In genomic region chr22:18958738-18959137, GRCh38 we compare ENCODE assay signal across 11 cellular contexts. TPM values are rescaled to one million over a fixed set of nuclear protein-coding genes. Genes with fewer than 3 reads are reported as not detected.
DNase-seq lines count a peak whose midpoint lies in the region; ATAC-seq lines count a peak whose summit lies in the region.
"Not testable (repeated sequence)": the region's sequence is repeated elsewhere in the genome, so short reads cannot be mapped to it uniquely, and the experiment has no call there.
"Had no signal": no experiment of that assay in that cellular context is flagged by ENCODE, and none has a peak within 500 bp of the region (broad histone marks: within the 10 kb centered on the region; RNA-seq: fewer than 3 reads in every experiment).

No MANE protein-coding gene starts in this region.

- H2AK5ac ChIP-seq in mesenchymal stem cell (ENCODE audit: low read length, severe bottlenecking): not testable (repeated sequence)

- H2BK15ac ChIP-seq in mesenchymal stem cell (ENCODE audit: low read depth, poor library complexity, severe bottlenecking): not testable (repeated sequence)

- H2BK5ac ChIP-seq in mesenchymal stem cell (ENCODE audit: low read depth, low read length, poor library complexity, severe bottlenecking): not testable (repeated sequence)

- H3K4me2 ChIP-seq in mesenchymal stem cell (ENCODE audit: low read length, poor library complexity, severe bottlenecking): not testable (repeated sequence)

- DNase-seq in A172 (ENCODE audit: low spot score): peak; percentile 77
- DNase-seq in HT1080 (ENCODE audit: low read depth): peak; percentile 80
- DNase-seq in RKO (ENCODE audit: low spot score): peak; percentile 36
- DNase-seq in activated CD4-positive, alpha-beta T cell treated with anti-CD3 and anti-CD28 coated beads for 1 hour: peak; percentile 3
- DNase-seq in activated naive CD8-positive, alpha-beta T cell treated with anti-CD3 and anti-CD28 coated beads, Interleukin-2, amount 50 U/mL, for 24 hours: peak; percentile 44
- not testable (repeated sequence) for DNase-seq in effector memory CD8-positive, alpha-beta T cell
- peak; percentile 26 for DNase-seq in mesenchymal stem cell
- DNase-seq in stimulated activated CD8-positive, alpha-beta memory T cell treated with anti-CD3 and anti-CD28 coated beads, Interleukin-12 subunit alpha, Interleukin-12 subunit beta, amount 100 ng/mL, for 1 hour (ENCODE audit: low read depth): peak; percentile 23

- H3K9ac ChIP-seq in mesenchymal stem cell (ENCODE audit: low read length): not testable (repeated sequence)

- H2BK120ac ChIP-seq in mesenchymal stem cell (ENCODE audit: low read depth, low read length): not testable (repeated sequence)

- not testable (repeated sequence) for H3K27ac ChIP-seq in mesenchymal stem cell (ENCODE audit: low read length, poor library complexity, severe bottlenecking)

- not testable (repeated sequence) for H3K9me3 ChIP-seq in mesenchymal stem cell (ENCODE audit: control insufficient read depth, low read length)

- 73% methylated on average over 14 of the region's 14 CpGs for WGBS in mesenchymal stem cell

- H3K4me1 ChIP-seq in mesenchymal stem cell (ENCODE audit: control insufficient read depth, insufficient read depth, low read depth, low read length): not testable (repeated sequence)

- not testable (repeated sequence) for H3K14ac ChIP-seq in mesenchymal stem cell (ENCODE audit: low read length in 2 of 2)

- not testable (repeated sequence) for H3K4me3 ChIP-seq in mesenchymal stem cell (ENCODE audit: insufficient read depth in 1 of 2, low read depth in 1 of 2, low read length in 2 of 2)

- H3K18ac ChIP-seq in mesenchymal stem cell (ENCODE audit: low read depth in 1 of 2, low read length in 2 of 2): not testable (repeated sequence)

- not testable (repeated sequence) for H2AFZ ChIP-seq in mesenchymal stem cell (ENCODE audit: low read depth, low read length)

- not testable (repeated sequence) for H4K91ac ChIP-seq in mesenchymal stem cell (ENCODE audit: low read length)

- not testable (repeated sequence) for H3K27me3 Mint-ChIP-seq in activated naive CD8-positive, alpha-beta T cell treated with anti-CD3 and anti-CD28 coated beads, Interleukin-2, amount 50 U/mL, for 24 hours
- H3K27me3 Mint-ChIP-seq in effector memory CD8-positive, alpha-beta T cell: peaks cover 6 to 35% of the 10 kb centered on the region in 2 donors

- H3K4me1 Mint-ChIP-seq in activated naive CD8-positive, alpha-beta T cell treated with anti-CD3 and anti-CD28 coated beads, Interleukin-2, amount 50 U/mL, for 24 hours; effector memory CD8-positive, alpha-beta T cell (ENCODE audit: low read depth in 2 of 2): not testable (repeated sequence)

- H3K36me3 Mint-ChIP-seq in activated naive CD8-positive, alpha-beta T cell treated with anti-CD3 and anti-CD28 coated beads, Interleukin-2, amount 50 U/mL, for 24 hours (ENCODE audit: low read depth); effector memory CD8-positive, alpha-beta T cell (ENCODE audit: insufficient read depth): not testable (repeated sequence)

- H3K9me3 Mint-ChIP-seq in activated naive CD8-positive, alpha-beta T cell treated with anti-CD3 and anti-CD28 coated beads, Interleukin-2, amount 50 U/mL, for 24 hours; effector memory CD8-positive, alpha-beta T cell: not testable (repeated sequence)

- not testable (repeated sequence) for H3K27me3 ChIP-seq in mesenchymal stem cell (ENCODE audit: control insufficient read depth in 1 of 2, insufficient read depth in 1 of 2, low read length in 2 of 2)

- ATAC-seq in activated naive CD8-positive, alpha-beta T cell treated with anti-CD3 and anti-CD28 coated beads, Interleukin-2, amount 50 U/mL, for 24 hours: peak; percentile 77
- ATAC-seq in effector memory CD8-positive, alpha-beta T cell (replicated peaks): peak; percentile 42

- H3K4ac ChIP-seq in mesenchymal stem cell (ENCODE audit: low read depth in 1 of 2, low read length in 2 of 2): not testable (repeated sequence)

- not testable (repeated sequence) for H4K8ac ChIP-seq in mesenchymal stem cell (ENCODE audit: low read length)

- not testable (repeated sequence) for H3K79me1 ChIP-seq in mesenchymal stem cell (replicated peaks; ENCODE audit: low read length, poor library complexity, severe bottlenecking)

- H3K27ac Mint-ChIP-seq in activated naive CD8-positive, alpha-beta T cell treated with anti-CD3 and anti-CD28 coated beads, Interleukin-2, amount 50 U/mL, for 24 hours: peak overlapping the region; percentile 78
- not testable (repeated sequence) for H3K27ac Mint-ChIP-seq in effector memory CD8-positive, alpha-beta T cell

- H3K36me3 ChIP-seq in mesenchymal stem cell (ENCODE audit: control insufficient read depth in 1 of 2, insufficient read depth in 2 of 2, low read depth in 1 of 2, low read length in 2 of 2): not testable (repeated sequence)

- H3K23ac ChIP-seq in mesenchymal stem cell (ENCODE audit: low read length in 2 of 2): not testable (repeated sequence)

- H2BK12ac ChIP-seq in mesenchymal stem cell (ENCODE audit: low read length in 2 of 2): not testable (repeated sequence)

- H3K4me3 Mint-ChIP-seq in activated naive CD8-positive, alpha-beta T cell treated with anti-CD3 and anti-CD28 coated beads, Interleukin-2, amount 50 U/mL, for 24 hours: peak overlapping the region; percentile 17
- not testable (repeated sequence) for H3K4me3 Mint-ChIP-seq in effector memory CD8-positive, alpha-beta T cell

RNA-seq across cellular contexts. Expression of gene PRODH, which starts 22.6 kb away (rescaled TPM):
- total RNA-seq in A172 (2014; rRNA removed; shearing (Covaris generic)): 0.72 and 6.6 TPM in 2 replicates
- 0.03 and 0.06 TPM in 2 replicates for total RNA-seq in HT1080 (2014; rRNA removed; shearing (Covaris generic))
- 0.33 TPM in 1 of 2 replicates, not detected in the other for polyA plus RNA-seq in HT1080 (2015; cell fraction: cytosol; rRNA removed)
- polyA plus RNA-seq in HT1080 (2015; cell fraction: nucleus; rRNA removed): 0.49 and 0.94 TPM in 2 replicates
- polyA plus RNA-seq in mesenchymal stem cell (2013, experiment 1 of 2): 0.17 TPM
- 0.10 TPM for polyA plus RNA-seq in mesenchymal stem cell (2013, experiment 2 of 2)
- total RNA-seq: activated CD8-positive, alpha-beta T cell treated with anti-CD3 and anti-CD28 coated beads, Interleukin-2, amount 10 ng/mL, durations not matched to agents 7 days and 5 days; dermis microvascular lymphatic vessel endothelial cell; natural killer cell treated with Interleukin-12 subunit alpha and Interleukin-12 subunit beta and Interleukin-15 and Interleukin-18, amount 100 ng/mL, for 72 hours had no signal

RNA-seq across cellular contexts. Expression of gene DGCR6, which starts 52.6 kb away (rescaled TPM):
- total RNA-seq in A172 (2014; rRNA removed; shearing (Covaris generic)): 0.36 and 1.2 TPM in 2 replicates
- 0.57 and 0.88 TPM in 2 replicates for total RNA-seq in HT1080 (2014; rRNA removed; shearing (Covaris generic))
- polyA plus RNA-seq in HT1080 (2015; cell fraction: cytosol; rRNA removed): 1.3 TPM in 1 of 2 replicates, not detected in the other
- polyA plus RNA-seq in HT1080 (2015; cell fraction: nucleus; rRNA removed): 0.56 and 1.1 TPM in 2 replicates
- 0.68 TPM for polyA plus RNA-seq in mesenchymal stem cell (2013, experiment 1 of 2)
- polyA plus RNA-seq in mesenchymal stem cell (2013, experiment 2 of 2): 0.88 TPM
